Comparison of ENCODE assay signal across 8 cellular contexts in genomic region chr9:133992780-133993634, GRCh38. TPM values are rescaled to one million over a fixed set of nuclear protein-coding genes. Genes with fewer than 3 reads are reported as not detected.
A peak's percentile ranks its signal among the peaks of the same experiment; 100 is the strongest.
DNase-seq lines count a peak whose midpoint lies in the region; ATAC-seq and TF ChIP-seq lines count a peak whose summit lies in the region.

No MANE protein-coding gene starts in this region.

- WGBS in esophagus squamous epithelium, 2 donors, result 3% methylated on average over 19 of the region's 74 CpGs; no CpG with 5 or more reads in 1 of the 2 donors

- no peaks in the 10 kb centered on the region for H3K27me3 ChIP-seq in PC-3 (ENCODE audit: low read length)
- peaks cover 0 to 44% (median 0%) of the 10 kb centered on the region in 4 donors for H3K27me3 ChIP-seq in esophagus squamous epithelium

- H3K4me3 ChIP-seq in PC-3 (ENCODE audit: low read length) (peak overlapping the region; percentile 70), esophagus squamous epithelium (peak overlapping the region; percentile 60 to 93 (median 68))

- intact Hi-C loops in PC-3 (cut with micrococcal nuclease) (loop anchor here (2.0 kb wide), 1 partner anchor 118 kb away; no protein-coding TSS in a partner anchor), esophagus squamous epithelium (cut with DNase I) (loop anchor here (5.0 kb wide), 1 partner anchor 201 kb away; no protein-coding TSS in a partner anchor), natural killer cell (cut with micrococcal nuclease) (no loop called here)

- peak overlapping the region; percentile 71 for H2AFZ ChIP-seq in PC-3 (ENCODE audit: low read length)

- peak overlapping the region; percentile 71 for H3K4me3 Mint-ChIP-seq in activated T-cell treated with anti-CD3 and anti-CD28 coated beads, Interleukin-2, amount 50 U/mL, for 4 hours
- peak overlapping the region; percentile 69 for H3K4me3 Mint-ChIP-seq in natural killer cell

- BruUV-seq in PC-3 (replicated peaks; lab: Mats Ljungman, UMichigan), result TSS peak; percentile 81

- H3K36me3 ChIP-seq in PC-3 (ENCODE audit: low read depth, low read length), result no peaks in the 10 kb centered on the region
- H3K36me3 ChIP-seq in esophagus squamous epithelium, result no peaks in the 10 kb centered on the region

- H3K27me3 Mint-ChIP-seq in activated T-cell treated with anti-CD3 and anti-CD28 coated beads, Interleukin-2, amount 50 U/mL, for 4 hours (ENCODE audit: low read depth), result peaks cover 7% of the 10 kb centered on the region
- peaks cover 0 to 8% of the 10 kb centered on the region in 2 donors for H3K27me3 Mint-ChIP-seq in natural killer cell (ENCODE audit: low read depth in 2 of 2)

- H3K27ac ChIP-seq in PC-3 (ENCODE audit: low read length) (peak overlapping the region; percentile 36), esophagus squamous epithelium (peak overlapping the region; percentile 85 to 97 (median 92))

- H4K20me1 ChIP-seq in PC-3 (ENCODE audit: low read length), result peaks cover 11% of the 10 kb centered on the region; the same call in 1 of the 2 replicates

- H3K4me1 Mint-ChIP-seq in activated T-cell treated with anti-CD3 and anti-CD28 coated beads, Interleukin-2, amount 50 U/mL, for 4 hours (ENCODE audit: low read depth), result peaks cover 7% of the 10 kb centered on the region
- peaks cover 0 to 7% of the 10 kb centered on the region in 2 donors for H3K4me1 Mint-ChIP-seq in natural killer cell

- no peaks in the 10 kb centered on the region for H3K9me2 ChIP-seq in PC-3 (replicated peaks; ENCODE audit: low read length)

- DNase-seq in COLO668 (lab: John Stamatoyannopoulos, UW; ENCODE audit: unreplicated experiment) (peak; percentile 73), HuH-7 (ENCODE audit: low spot score) (peak; percentile 85), PC-3 (peak; percentile 79), esophagus squamous epithelium (lab: John Stamatoyannopoulos, UW) (peak; percentile 35), natural killer cell (peak; percentile 60)
- DNase-seq in activated T-cell treated with anti-CD3 and anti-CD28 coated beads, Interleukin-2, amount 50 U/mL, for 4 hours, result peak; percentile 69
- DNase-seq in stimulated activated naive CD8-positive, alpha-beta T cell treated with anti-CD3 and anti-CD28 coated beads, Interleukin-15, Interleukin-2, amounts not matched to agents 100 U/mL and 50 U/mL, for 24 hours, result peak; percentile 85

- no peaks in the 10 kb centered on the region for H3K9me3 Mint-ChIP-seq in activated T-cell treated with anti-CD3 and anti-CD28 coated beads, Interleukin-2, amount 50 U/mL, for 4 hours
- no peaks in the 10 kb centered on the region for H3K9me3 Mint-ChIP-seq in natural killer cell

- H3K9me3 ChIP-seq in PC-3 (ENCODE audit: low read length) (no peaks in the 10 kb centered on the region), esophagus squamous epithelium (no peaks in the 10 kb centered on the region)

- CTCF ChIA-PET in PC-3 (lab: Charles Lee), result interaction anchor here (1.9 kb wide), 1 partner anchor 211 kb away, joined by 11 read pairs; no protein-coding TSS in a partner anchor

- peaks cover 34% of the 10 kb centered on the region for H3K79me2 ChIP-seq in PC-3 (ENCODE audit: low read length)

- H3F3A ChIP-seq in PC-3 (ENCODE audit: low read length, unreplicated experiment), result no peaks in the 10 kb centered on the region

- POLR2A ChIA-PET in PC-3 (lab: Charles Lee; ENCODE audit: unreplicated experiment), result no interaction called here

- no peaks in the 10 kb centered on the region for H3K36me3 Mint-ChIP-seq in activated T-cell treated with anti-CD3 and anti-CD28 coated beads, Interleukin-2, amount 50 U/mL, for 4 hours (ENCODE audit: insufficient read depth)
- no peaks in the 10 kb centered on the region for H3K36me3 Mint-ChIP-seq in natural killer cell

- no peak overlapping the region for H3K27ac Mint-ChIP-seq in natural killer cell

- peak overlapping the region; percentile 91 for H3K4me2 ChIP-seq in PC-3 (ENCODE audit: low read length)

- peak; percentile 43 for ATAC-seq in GM21423 (IDR thresholded peaks at IDR 0.05; ENCODE audit: unreplicated experiment)
- peak; percentile 54 for ATAC-seq in PC-3
- peak; percentile 83 to 85 for ATAC-seq in activated T-cell treated with anti-CD3 and anti-CD28 coated beads, Interleukin-2, amount 50 U/mL, for 4 hours
- peak; percentile 83 to 86 (median 84) for ATAC-seq in natural killer cell
- peak; percentile 77 for ATAC-seq in stimulated activated naive CD8-positive, alpha-beta T cell treated with anti-CD3 and anti-CD28 coated beads, Interleukin-15, Interleukin-2, amounts not matched to agents 100 U/mL and 50 U/mL, for 24 hours

- peak; percentile 61 for TF ChIP-seq CTCF in PC-3 (conservative IDR thresholded peaks at IDR 0.05; ENCODE audit: low read depth, low read length)
- peak; percentile 8 to 47 (median 24) for TF ChIP-seq CTCF in esophagus squamous epithelium (IDR thresholded peaks at IDR 0.05)
- no peak for TF ChIP-seq CTCF in natural killer cell (IDR thresholded peaks at IDR 0.05)

- TF ChIP-seq POLR2A in esophagus squamous epithelium (IDR thresholded peaks at IDR 0.05), result peak in 2 of 4 donors; percentile 26 to 62

- H3K4me1 ChIP-seq in PC-3 (ENCODE audit: insufficient read depth, low read length), result peaks cover 13% of the 10 kb centered on the region
- H3K4me1 ChIP-seq in esophagus squamous epithelium, result peaks cover 28 to 48% (median 36%) of the 10 kb centered on the region in 3 donors

- H3K9ac ChIP-seq in PC-3 (ENCODE audit: low read length), result peak overlapping the region; percentile 78

RNA-seq across cellular contexts. Expression of gene VAV2, which starts 0.9 kb away (rescaled TPM):
- total RNA-seq in PC-3 (2014; rRNA removed), result 9.7 and 15.9 TPM in 2 replicates
- 1 to 10 TPM; 2.7 to 3.7 (median 3.2) TPM for total RNA-seq in activated T-cell treated with anti-CD3 and anti-CD28 coated beads, Interleukin-2, amount 50 U/mL, for 4 hours
- 1 to 10 TPM; 3.8 to 7.6 (median 5.7) TPM for total RNA-seq in esophagus squamous epithelium
- total RNA-seq in natural killer cell, result 1 to 10 TPM; 3.9 to 5.1 (median 4.8) TPM

RNA-seq across cellular contexts. Expression of gene BRD3OS, which starts 32.3 kb away (rescaled TPM):
- total RNA-seq in PC-3 (2014; rRNA removed), result 13.6 and 19.9 TPM in 2 replicates
- total RNA-seq in activated T-cell treated with anti-CD3 and anti-CD28 coated beads, Interleukin-2, amount 50 U/mL, for 4 hours, result 10 to 100 TPM; 11.9 to 15.5 (median 13.9) TPM
- total RNA-seq in esophagus squamous epithelium, result 1 to 10 TPM; 1.8 to 6.2 (median 4.3) TPM
- 1 to 10 TPM; 5.5 to 6.8 (median 6.5) TPM for total RNA-seq in natural killer cell

Comparison
In these comparisons a context has a peak if more than half of its experiments do, and no peak if none do; other contexts are left out.
1. Peak in every context shown above with its lines: DNase-seq, ATAC-seq, H3K4me3 ChIP-seq and H3K27ac ChIP-seq.
2. DNase-seq: peak in every context shown above with its lines; median percentile 85 in HuH-7; 85 in stimulated activated naive CD8-positive, alpha-beta T cell treated with anti-CD3 and anti-CD28 coated beads, Interleukin-15, Interleukin-2, amounts not matched to agents 100 U/mL and 50 U/mL, for 24 hours; 79 in PC-3; 73 in COLO668; 69 in activated T-cell treated with anti-CD3 and anti-CD28 coated beads, Interleukin-2, amount 50 U/mL, for 4 hours; 60 in natural killer cell; 35 in esophagus squamous epithelium.